Comparison of ENCODE assay signal across 20 cellular contexts in the genomic region with DNA sequence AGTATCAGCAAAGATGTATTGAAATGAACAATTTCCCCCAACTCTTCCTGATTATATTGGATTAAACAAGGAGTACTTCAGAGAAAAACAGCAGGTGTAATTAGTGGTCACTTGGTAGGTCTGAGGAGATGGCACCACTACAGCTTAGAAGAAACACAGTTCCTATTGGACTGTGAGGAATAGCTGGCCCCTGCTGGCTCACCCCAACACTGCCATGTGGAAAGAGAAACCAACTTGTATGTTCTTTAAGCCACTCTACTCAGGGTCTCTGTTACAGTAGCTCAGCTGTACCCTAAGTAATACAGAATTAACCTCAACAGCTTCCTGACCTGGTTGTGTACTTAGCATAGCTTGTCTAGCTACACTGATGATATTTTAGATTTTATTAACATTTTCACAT.
"Had no signal": no experiment of that assay in that cellular context is flagged by ENCODE, and none has a peak within 500 bp of the region (broad histone marks: within the 10 kb centered on the region; RNA-seq: fewer than 3 reads in every experiment).

No MANE protein-coding gene starts in this region.

- H3K9me3 ChIP-seq: esophagus squamous epithelium, ovary, sigmoid colon, spleen, testis had no signal

- H3K4me1 ChIP-seq: esophagus squamous epithelium, sigmoid colon, spleen had no signal

- H3K36me3 ChIP-seq: esophagus squamous epithelium, ovary, sigmoid colon, spleen had no signal

- H3K4me3 Mint-ChIP-seq: activated CD4-positive, alpha-beta T cell treated with anti-CD3 and anti-CD28 coated beads, Interleukin-2, amount 10 ng/mL, durations not matched to agents 7 days and 5 days; activated CD8-positive, alpha-beta T cell treated with anti-CD3 and anti-CD28 coated beads, Interleukin-2, amount 10 ng/mL, durations not matched to agents 7 days and 5 days; dendritic cell treated with granulocyte-macrophage colony-stimulating factor and Interleukin-4, amounts not matched to agents 40 ng/mL and 50 ng/mL, for 4 days; natural killer cell; stimulated activated memory B cell treated with anti-CD40 and anti-IgM and Interleukin-4, amounts not matched to agents 10 μg/mL and 1 μg/mL and 100 μg/mL, for 72 hours; type B pancreatic cell had no signal

- H3K9me3 Mint-ChIP-seq: activated CD4-positive, alpha-beta T cell treated with anti-CD3 and anti-CD28 coated beads, Interleukin-2, amount 10 ng/mL, durations not matched to agents 7 days and 5 days; dendritic cell treated with granulocyte-macrophage colony-stimulating factor and Interleukin-4, amounts not matched to agents 40 ng/mL and 50 ng/mL, for 4 days; natural killer cell; stimulated activated memory B cell treated with anti-CD40 and anti-IgM and Interleukin-4, amounts not matched to agents 10 μg/mL and 1 μg/mL and 100 μg/mL, for 72 hours; type B pancreatic cell had no signal

- H3K4me1 Mint-ChIP-seq: activated CD4-positive, alpha-beta T cell treated with anti-CD3 and anti-CD28 coated beads, Interleukin-2, amount 10 ng/mL, durations not matched to agents 7 days and 5 days; natural killer cell; stimulated activated memory B cell treated with anti-CD40 and anti-IgM and Interleukin-4, amounts not matched to agents 10 μg/mL and 1 μg/mL and 100 μg/mL, for 72 hours had no signal

- H3K36me3 Mint-ChIP-seq: natural killer cell; stimulated activated memory B cell treated with anti-CD40 and anti-IgM and Interleukin-4, amounts not matched to agents 10 μg/mL and 1 μg/mL and 100 μg/mL, for 72 hours; type B pancreatic cell had no signal

- DNase-seq: activated CD4-positive, alpha-beta T cell treated with anti-CD3 and anti-CD28 coated beads, Interleukin-2, amount 10 ng/mL, durations not matched to agents 7 days and 5 days; activated CD8-positive, alpha-beta memory T cell treated with anti-CD3 and anti-CD28 coated beads, Interleukin-2, amount 50 U/mL, for 48 hours; activated CD8-positive, alpha-beta T cell treated with anti-CD3 and anti-CD28 coated beads, Interleukin-2, amount 10 ng/mL, durations not matched to agents 7 days and 5 days; activated effector memory CD4-positive, alpha-beta T cell treated with anti-CD3 and anti-CD28 coated beads, Interleukin-2, amount 50 U/mL, for 16 hours; activated naive CD4-positive, alpha-beta T cell treated with anti-CD3 and anti-CD28 coated beads, Interleukin-2, amount 50 U/mL, for 16 hours; activated T-cell treated with anti-CD3 and anti-CD28 coated beads, Interleukin-2, amount 50 U/mL, for 48 hours; aorta; cerebellar nuclear complex; effector memory CD4-positive, alpha-beta T cell; esophagus squamous epithelium; natural killer cell; ovary; sigmoid colon; spleen; stimulated activated CD4-positive, alpha-beta T cell treated with anti-CD3 and anti-CD28 coated beads, Interleukin-4, amount 100 ng/mL, for 4 hours; testis had no signal

- H3K27ac ChIP-seq: esophagus squamous epithelium, ovary, sigmoid colon, spleen, testis had no signal

- H3K27ac Mint-ChIP-seq: activated CD4-positive, alpha-beta T cell treated with anti-CD3 and anti-CD28 coated beads, Interleukin-2, amount 10 ng/mL, durations not matched to agents 7 days and 5 days; activated CD8-positive, alpha-beta T cell treated with anti-CD3 and anti-CD28 coated beads, Interleukin-2, amount 10 ng/mL, durations not matched to agents 7 days and 5 days; dendritic cell treated with granulocyte-macrophage colony-stimulating factor and Interleukin-4, amounts not matched to agents 40 ng/mL and 50 ng/mL, for 4 days; natural killer cell; stimulated activated memory B cell treated with anti-CD40 and anti-IgM and Interleukin-4, amounts not matched to agents 10 μg/mL and 1 μg/mL and 100 μg/mL, for 72 hours; type B pancreatic cell had no signal

- H3K27me3 ChIP-seq: ovary, testis had no signal

- ATAC-seq: activated CD4-positive, CD25-positive, alpha-beta regulatory T cell treated with anti-CD3 and anti-CD28 coated beads, Interleukin-2, amount 50 U/mL, for 24 hours; activated CD8-positive, alpha-beta T cell treated with anti-CD3 and anti-CD28 coated beads, Interleukin-2, amount 10 ng/mL, durations not matched to agents 7 days and 5 days; natural killer cell; stimulated activated memory B cell treated with anti-CD40 and anti-IgM and Interleukin-4, amounts not matched to agents 10 μg/mL and 1 μg/mL and 100 μg/mL, for 72 hours had no signal

- H3K4me3 ChIP-seq: esophagus squamous epithelium, ovary, sigmoid colon, spleen, testis had no signal

- H3K27me3 Mint-ChIP-seq: type B pancreatic cell had no signal
